Comparison of ENCODE assay signal across 8 cellular contexts in the genomic region with DNA sequence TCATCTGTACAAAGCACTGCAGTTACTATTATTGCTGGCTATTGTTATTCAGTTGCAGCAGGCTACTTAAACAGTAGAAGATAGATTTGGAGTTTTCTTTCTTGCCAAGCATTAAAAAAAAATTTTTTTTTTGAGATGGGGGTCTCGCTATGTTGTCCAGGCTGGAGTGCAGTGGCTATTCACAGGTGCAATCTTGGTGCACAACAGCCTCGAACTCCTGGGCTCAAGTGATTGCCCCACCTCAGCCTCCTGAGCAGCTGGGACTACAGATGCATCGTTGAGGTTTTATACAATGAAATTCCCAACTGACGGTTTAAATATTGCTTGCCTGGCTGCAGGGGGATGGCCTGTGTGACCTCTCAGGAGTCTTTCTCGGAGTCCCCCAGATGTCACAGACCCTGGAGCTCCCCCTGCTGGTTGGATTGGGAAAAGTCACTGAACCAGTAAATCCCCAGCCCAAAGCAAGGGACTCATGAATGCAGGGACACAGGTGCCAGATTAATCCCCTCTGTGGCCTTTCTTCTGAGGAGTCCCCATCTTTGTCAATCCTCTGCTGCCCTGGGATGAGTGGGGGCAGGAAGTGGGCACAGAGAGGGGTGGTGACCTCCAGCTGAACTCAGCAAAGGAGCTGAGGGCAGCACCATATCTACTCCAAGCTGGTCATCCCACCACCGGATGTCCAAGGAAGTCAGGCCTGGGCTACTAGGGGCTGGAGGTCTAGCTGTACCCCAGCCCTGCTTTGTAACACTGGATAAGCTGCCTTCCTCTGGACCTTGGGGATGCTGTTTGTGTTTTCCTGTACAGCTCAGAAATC.
A peak's percentile ranks its signal among the peaks of the same experiment; 100 is the strongest.
DNase-seq lines count a peak whose midpoint lies in the region; ATAC-seq and FAIRE-seq lines count a peak whose summit lies in the region.

No MANE protein-coding gene starts in this region.

- H3K4me3 ChIP-seq in Karpas-422 (ENCODE audit: low read length): no peak overlapping the region
- H3K4me3 ChIP-seq in small intestine (ENCODE audit: low read depth in 1 of 2, low read length in 2 of 2): no peak overlapping the region

- 34 to 48% (median 45%) methylated on average over 6 of the region's 6 CpGs for WGBS in small intestine, 3 donors

- H3K4me1 ChIP-seq in Karpas-422 (ENCODE audit: low read length) (no peaks in the 10 kb centered on the region), small intestine (ENCODE audit: control insufficient read depth in 2 of 2, insufficient read depth in 1 of 2, low read depth in 1 of 2, low read length in 1 of 2) (no peaks in the 10 kb centered on the region)

- ATAC-seq in GM21381 (IDR thresholded peaks at IDR 0.05; ENCODE audit: unreplicated experiment): no peak

- H3K27ac ChIP-seq in Karpas-422 (ENCODE audit: low read length) (no peak overlapping the region), small intestine (ENCODE audit: low read depth in 1 of 2, low read length in 1 of 2) (no peak overlapping the region)

- DNase-seq in DMS53 (lab: John Stamatoyannopoulos, UW): peak; percentile 73
- peak; percentile 89 for DNase-seq in Karpas-422
- peak; percentile 35 for DNase-seq in T-helper 22 cell (ENCODE audit: low read depth)
- peak; percentile 72 for DNase-seq in astrocyte of the hippocampus (ENCODE audit: low read depth, low spot score)
- DNase-seq in hypothalamus (lab: John Stamatoyannopoulos, UW): peak in 48 of 51 donors; percentile 14 to 84 (median 50)
- peak; percentile 67 for DNase-seq in small intestine
- no peak for DNase-seq in T1000 (lab: John Stamatoyannopoulos, UW)

- H3K36me3 ChIP-seq in Karpas-422 (ENCODE audit: insufficient read depth, low read length) (no peaks in the 10 kb centered on the region), small intestine (ENCODE audit: control insufficient read depth in 2 of 2, insufficient read depth in 2 of 2, low read length in 2 of 2) (no peaks in the 10 kb centered on the region)

- H3K4me2 ChIP-seq in Karpas-422 (ENCODE audit: low read depth, low read length, poor library complexity, severe bottlenecking): no peak overlapping the region

- H3K27me3 ChIP-seq in Karpas-422 (ENCODE audit: low read length): no peaks in the 10 kb centered on the region
- no peaks in the 10 kb centered on the region for H3K27me3 ChIP-seq in small intestine (ENCODE audit: control insufficient read depth in 2 of 2, insufficient read depth in 2 of 2, low read length in 2 of 2)

- FAIRE-seq in small intestine (lab: Jason Lieb, UNC): no peak

- no peaks in the 10 kb centered on the region for H3K9me2 ChIP-seq in Karpas-422 (replicated peaks; ENCODE audit: insufficient read depth, low read length)

- H3K9me3 ChIP-seq in Karpas-422 (ENCODE audit: low read length) (no peaks in the 10 kb centered on the region), small intestine (ENCODE audit: control insufficient read depth, low read depth) (no peaks in the 10 kb centered on the region)

- H3K79me2 ChIP-seq in Karpas-422 (ENCODE audit: low read length): no peaks in the 10 kb centered on the region

- no peaks in the 10 kb centered on the region for H4K20me1 ChIP-seq in Karpas-422 (ENCODE audit: insufficient read depth, low read depth, low read length)

- H3K9ac ChIP-seq in Karpas-422 (ENCODE audit: low read length): no peak overlapping the region

- no peak overlapping the region for H2AFZ ChIP-seq in Karpas-422 (ENCODE audit: low read length)
